In genomic region chr22:36541831-36542391, GRCh38 we compare ENCODE assay signal across 8 cellular contexts. TPM values are rescaled to one million over a fixed set of nuclear protein-coding genes. Genes with fewer than 3 reads are reported as not detected.
DNase-seq lines count a peak whose midpoint lies in the region; ATAC-seq and TF ChIP-seq lines count a peak whose summit lies in the region.

No MANE protein-coding gene starts in this region.

- TF ChIP-seq CTCF in HFF-Myc (IDR thresholded peaks at IDR 0.05; ENCODE audit: low read depth, low read length, missing control alignments), result no peak

- H3K27me3 Mint-ChIP-seq in immature natural killer cell (ENCODE audit: low read depth in 3 of 3), result peaks cover 0 to 12% (median 7%) of the 10 kb centered on the region in 3 donors

- no peak overlapping the region for H3K4me3 Mint-ChIP-seq in immature natural killer cell

- no peaks in the 10 kb centered on the region for H3K9me3 Mint-ChIP-seq in immature natural killer cell

- H3K27ac Mint-ChIP-seq in immature natural killer cell, result no peak overlapping the region

- ATAC-seq in esophagus mucosa, result peak; percentile 88
- ATAC-seq in HG03378 (IDR thresholded peaks at IDR 0.05; ENCODE audit: unreplicated experiment), result no peak
- no peak for ATAC-seq in GM19397 (IDR thresholded peaks at IDR 0.05; ENCODE audit: unreplicated experiment)

- H3K36me3 Mint-ChIP-seq in immature natural killer cell, result no peaks in the 10 kb centered on the region

- H3K4me3 ChIP-seq in HFF-Myc (replicated peaks; ENCODE audit: low read depth, low read length), result no peak overlapping the region

- H3K4me1 Mint-ChIP-seq in immature natural killer cell, result no peaks in the 10 kb centered on the region

- peak; percentile 65 for DNase-seq in HFF-Myc (ENCODE audit: extremely low read depth, low read depth)
- DNase-seq in activated CD4-positive, CD25-positive, alpha-beta regulatory T cell treated with anti-CD3 and anti-CD28 coated beads, Interleukin-2, amount 50 U/mL, for 72 hours, result peak; percentile 36
- peak; percentile 49 for DNase-seq in stimulated activated CD4-positive, alpha-beta T cell treated with anti-CD3 and anti-CD28 coated beads, Interleukin-4, amount 100 ng/mL, for 1 hour
- DNase-seq in immature natural killer cell, result no peak
- DNase-seq in NCI-H1436 (lab: John Stamatoyannopoulos, UW), result no peak

RNA-seq across cellular contexts. Expression of gene EIF3D, which starts 12.9 kb away (rescaled TPM):
- 135 TPM for total RNA-seq in esophagus mucosa
- polyA plus RNA-seq in immature natural killer cell, result 100 to 1,000 TPM in 2 of 3 donors, 10 to 100 TPM in 1; 95.1 to 155 (median 124) TPM

RNA-seq across cellular contexts. Expression of gene FOXRED2, which starts 35.1 kb away (rescaled TPM):
- total RNA-seq in esophagus mucosa, result 8.7 TPM
- 1 to 10 TPM in 1 of 3 donors, under 1 TPM in 1, not detected in 1; 0.38 to 2.8 TPM for polyA plus RNA-seq in immature natural killer cell

Comparison
In these comparisons a context has a peak if more than half of its experiments do, and no peak if none do; other contexts are left out.
1. DNase-seq: peak in HFF-Myc (single experiment), activated CD4-positive, CD25-positive, alpha-beta regulatory T cell treated with anti-CD3 and anti-CD28 coated beads, Interleukin-2, amount 50 U/mL, for 72 hours (single experiment) and stimulated activated CD4-positive, alpha-beta T cell treated with anti-CD3 and anti-CD28 coated beads, Interleukin-4, amount 100 ng/mL, for 1 hour (single experiment); none in immature natural killer cell (0 of 3) and NCI-H1436 (single experiment).